In the genomic region with DNA sequence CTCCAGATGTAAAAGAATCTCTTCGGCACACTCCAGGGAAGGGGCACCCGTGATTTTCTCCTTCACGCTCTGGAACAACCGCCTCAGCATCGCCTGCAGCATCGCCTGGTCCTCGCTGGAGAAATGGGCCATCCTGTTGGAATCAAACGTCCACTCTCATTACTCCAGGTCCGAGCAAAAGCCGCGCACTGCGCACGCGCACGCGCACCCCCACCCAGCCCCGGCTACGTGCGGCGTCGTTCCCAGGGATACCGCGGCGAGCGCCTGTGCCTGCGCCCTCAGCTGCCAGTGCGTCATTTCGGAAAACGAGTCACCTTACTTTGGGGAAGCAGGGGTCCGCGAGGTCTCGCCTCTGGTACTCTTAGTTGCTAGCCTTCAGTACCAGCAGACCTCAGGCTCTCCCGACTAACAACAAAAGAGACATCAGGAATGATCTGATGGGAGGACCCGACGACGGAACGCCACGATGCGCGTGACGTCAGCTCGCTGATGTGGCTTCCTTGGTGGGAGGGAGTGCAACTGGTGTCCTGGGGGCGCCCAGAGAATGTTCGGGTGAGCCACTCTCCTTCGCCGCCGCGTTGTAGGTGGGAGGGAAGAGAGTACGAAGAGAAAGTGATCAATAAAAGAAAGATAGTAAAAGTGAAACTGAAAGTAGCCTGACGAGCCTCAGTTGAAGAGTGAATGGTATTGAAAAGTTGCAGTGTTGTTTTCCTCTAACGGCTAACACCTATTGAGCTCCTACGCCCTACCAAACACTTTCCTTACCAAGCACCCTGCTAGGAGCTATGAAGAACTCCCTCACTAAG, we compare ENCODE assay signal across 8 cellular contexts. TPM values are rescaled to one million over a fixed set of nuclear protein-coding genes. Genes with fewer than 3 reads are reported as not detected.
DNase-seq lines count a peak whose midpoint lies in the region; ATAC-seq and TF ChIP-seq lines count a peak whose summit lies in the region.

A gene with protein sequence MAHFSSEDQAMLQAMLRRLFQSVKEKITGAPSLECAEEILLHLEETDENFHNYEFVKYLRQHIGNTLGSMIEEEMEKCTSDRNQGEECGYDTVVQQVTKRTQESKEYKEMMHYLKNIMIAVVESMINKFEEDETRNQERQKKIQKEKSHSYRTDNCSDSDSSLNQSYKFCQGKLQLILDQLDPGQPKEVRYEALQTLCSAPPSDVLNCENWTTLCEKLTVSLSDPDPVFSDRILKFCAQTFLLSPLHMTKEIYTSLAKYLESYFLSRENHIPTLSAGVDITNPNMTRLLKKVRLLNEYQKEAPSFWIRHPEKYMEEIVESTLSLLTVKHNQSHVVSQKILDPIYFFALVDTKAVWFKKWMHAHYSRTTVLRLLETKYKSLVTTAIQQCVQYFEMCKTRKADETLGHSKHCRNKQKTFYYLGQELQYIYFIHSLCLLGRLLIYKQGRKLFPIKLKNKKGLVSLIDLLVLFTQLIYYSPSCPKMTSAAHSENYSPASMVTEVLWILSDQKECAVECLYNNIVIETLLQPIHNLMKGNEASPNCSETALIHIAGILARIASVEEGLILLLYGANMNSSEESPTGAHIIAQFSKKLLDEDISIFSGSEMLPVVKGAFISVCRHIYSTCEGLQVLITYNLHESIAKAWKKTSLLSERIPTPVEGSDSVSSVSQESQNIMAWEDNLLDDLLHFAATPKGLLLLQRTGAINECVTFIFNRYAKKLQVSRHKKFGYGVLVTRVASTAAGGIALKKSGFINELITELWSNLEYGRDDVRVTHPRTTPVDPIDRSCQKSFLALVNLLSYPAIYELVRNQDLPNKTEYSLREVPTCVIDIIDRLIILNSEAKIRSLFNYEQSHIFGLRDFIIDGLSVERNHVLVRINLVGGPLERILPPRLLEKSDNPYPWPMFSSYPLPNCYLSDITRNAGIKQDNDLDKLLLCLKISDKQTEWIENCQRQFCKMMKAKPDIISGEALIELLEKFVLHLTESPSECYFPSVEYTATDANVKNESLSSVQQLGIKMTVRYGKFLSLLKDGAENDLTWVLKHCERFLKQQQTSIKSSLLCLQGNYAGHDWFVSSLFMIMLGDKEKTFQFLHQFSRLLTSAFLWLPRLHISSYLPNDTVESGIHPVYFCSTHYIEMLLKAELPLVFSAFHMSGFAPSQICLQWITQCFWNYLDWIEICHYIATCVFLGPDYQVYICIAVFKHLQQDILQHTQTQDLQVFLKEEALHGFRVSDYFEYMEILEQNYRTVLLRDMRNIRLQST (minus strand): TSS at position 182 of the 806 bp plus-strand sequence. CDS start 50 bp downstream, at position 132.

- H3K9me3 Mint-ChIP-seq in T-helper 1 cell treated with Interleukin-12 subunit alpha and Interleukin-12 subunit beta and Interleukin-4 antibody, amounts not matched to agents 30 μg/mL and 1 μg/mL, for 36 hours = no peaks in the 10 kb centered on the region
- no peaks in the 10 kb centered on the region for H3K9me3 Mint-ChIP-seq in progenitor cell of endocrine pancreas (ENCODE audit: low read depth)

- intact Hi-C loops in left ventricle myocardium superior (cut with micrococcal nuclease) = no loop called here

- peaks cover 4% of the 10 kb centered on the region for H3K36me3 Mint-ChIP-seq in T-helper 1 cell treated with Interleukin-12 subunit alpha and Interleukin-12 subunit beta and Interleukin-4 antibody, amounts not matched to agents 30 μg/mL and 1 μg/mL, for 36 hours (ENCODE audit: low read depth)
- no peaks in the 10 kb centered on the region for H3K36me3 Mint-ChIP-seq in progenitor cell of endocrine pancreas (ENCODE audit: insufficient read depth)

- TF ChIP-seq CTCF in progenitor cell of endocrine pancreas (IDR thresholded peaks at IDR 0.05; ENCODE audit: unreplicated experiment) = no peak

- peaks cover 10% of the 10 kb centered on the region for H3K27me3 Mint-ChIP-seq in T-helper 1 cell treated with Interleukin-12 subunit alpha and Interleukin-12 subunit beta and Interleukin-4 antibody, amounts not matched to agents 30 μg/mL and 1 μg/mL, for 36 hours (ENCODE audit: low read depth)
- no peaks in the 10 kb centered on the region for H3K27me3 Mint-ChIP-seq in progenitor cell of endocrine pancreas

- peak within 1 kb of the TSS; percentile 97 for H3K4me3 Mint-ChIP-seq in T-helper 1 cell treated with Interleukin-12 subunit alpha and Interleukin-12 subunit beta and Interleukin-4 antibody, amounts not matched to agents 30 μg/mL and 1 μg/mL, for 36 hours
- H3K4me3 Mint-ChIP-seq in progenitor cell of endocrine pancreas (ENCODE audit: low read depth) = peak within 1 kb of the TSS; percentile 96

- peak; percentile 0 for DNase-seq in NCI-H1694 (lab: John Stamatoyannopoulos, UW)
- DNase-seq in amygdala (lab: John Stamatoyannopoulos, UW) = peak; percentile 69 to 99 (median 92)
- peak; percentile 96 for DNase-seq in left ventricle myocardium superior
- peak; percentile 87 for DNase-seq in progenitor cell of endocrine pancreas (ENCODE audit: low spot score, unreplicated experiment)
- DNase-seq in ureter (ENCODE audit: low spot score) = peak; percentile 93

- ATAC-seq in GM18498 (IDR thresholded peaks at IDR 0.05; ENCODE audit: unreplicated experiment) = peak; percentile 95
- ATAC-seq in HG02885 (IDR thresholded peaks at IDR 0.05; ENCODE audit: poor library complexity, unreplicated experiment) = peak; percentile 91
- ATAC-seq in left ventricle myocardium superior = peak; percentile 100

- peaks cover 14% of the 10 kb centered on the region for H3K4me1 Mint-ChIP-seq in T-helper 1 cell treated with Interleukin-12 subunit alpha and Interleukin-12 subunit beta and Interleukin-4 antibody, amounts not matched to agents 30 μg/mL and 1 μg/mL, for 36 hours (ENCODE audit: low read depth)
- H3K4me1 Mint-ChIP-seq in progenitor cell of endocrine pancreas (ENCODE audit: low read depth) = peaks cover 11% of the 10 kb centered on the region

- H3K27ac Mint-ChIP-seq in T-helper 1 cell treated with Interleukin-12 subunit alpha and Interleukin-12 subunit beta and Interleukin-4 antibody, amounts not matched to agents 30 μg/mL and 1 μg/mL, for 36 hours = peak within 1 kb of the TSS; percentile 100
- H3K27ac Mint-ChIP-seq in progenitor cell of endocrine pancreas = peak within 1 kb of the TSS; percentile 99

RNA-seq across cellular contexts. Expression of the gene that starts here (rescaled TPM):
- total RNA-seq in left ventricle myocardium superior = 2.6 TPM
- total RNA-seq in progenitor cell of endocrine pancreas = 13.6 and 15.4 TPM in 2 replicates
- total RNA-seq in ureter = 23.2 TPM

Comparison
In these comparisons a context has a peak if more than half of its experiments do, and no peak if none do; other contexts are left out.
1. Peak in every context shown above with its lines: DNase-seq and ATAC-seq.
2. DNase-seq: peak in every context shown above with its lines; median percentile 96 in left ventricle myocardium superior; 93 in ureter; 92 in amygdala; 87 in progenitor cell of endocrine pancreas; 0 in NCI-H1694.